In genomic region chr6:11315743-11316437, GRCh38 we compare ENCODE assay signal across 1 cellular context.
TF ChIP-seq lines count a peak whose summit lies in the region.

No MANE protein-coding gene starts in this region.

TF ChIP-seq in SK-N-SH, 30 proteins besides CTCF, POLR2A, EP300 and RAD21 (continued from another document):
- TF ChIP-seq FOXM1 (IDR thresholded peaks at IDR 0.05; ENCODE audit: low read depth) (peak; percentile 67; the same call in 1 of the 2 replicates), RCOR1 (IDR thresholded peaks at IDR 0.05; ENCODE audit: low read length) (no peak), USF2 (IDR thresholded peaks at IDR 0.05; ENCODE audit: borderline replicate concordance, low read depth, low read length) (no peak), NFIC (IDR thresholded peaks at IDR 0.05; ENCODE audit: borderline replicate concordance) (peak; percentile 84), JUND (IDR thresholded peaks at IDR 0.05) (peak; percentile 89), EZH2phosphoT487 (IDR thresholded peaks at IDR 0.05; ENCODE audit: borderline replicate concordance, low read depth) (no peak), GATA2 (CRISPR knock-in tag; IDR thresholded peaks at IDR 0.05) (no peak), SIN3A (IDR thresholded peaks at IDR 0.05; ENCODE audit: borderline replicate concordance, low read depth, low read length) (no peak), MEF2A (IDR thresholded peaks at IDR 0.05; ENCODE audit: borderline replicate concordance, low read depth) (no peak; the same call in 1 of the 2 replicates)
TF ChIP-seq in SK-N-SH: peak in this region for 12.
